In genomic region chr3:53588122-53588521, GRCh38 we compare ENCODE assay signal across 20 cellular contexts.
"Had no signal": no experiment of that assay in that cellular context is flagged by ENCODE, and none has a peak within 500 bp of the region (broad histone marks: within the 10 kb centered on the region; RNA-seq: fewer than 3 reads in every experiment).

No MANE protein-coding gene starts in this region.

- DNase-seq: activated CD4-positive, alpha-beta T cell treated with anti-CD3 and anti-CD28 coated beads, Interleukin-2, amount 50 U/mL, for 4 hours; activated gamma-delta T cell treated with Interleukin-2 at 50 U/mL for 16 hours; effector memory CD8-positive, alpha-beta T cell; kidney; left ventricle myocardium superior; mesenchymal stem cell; naive thymus-derived CD4-positive, alpha-beta T cell; pancreas; spleen; stimulated activated CD8-positive, alpha-beta memory T cell treated with anti-CD3 and anti-CD28 coated beads, Interleukin-4, amount 100 ng/mL, for 48 hours; stimulated activated naive CD4-positive, alpha-beta T cell treated with Interleukin-2 at 50 U/mL for 16 hours; T-helper 17 cell; tibial artery; uterus had no signal

- H3K27ac Mint-ChIP-seq: activated naive CD4-positive, alpha-beta T cell treated with anti-CD3 and anti-CD28 coated beads, Interleukin-2, amount 50 U/mL, for 72 hours; activated T-helper 1 cell treated with anti-CD3 and anti-CD28 coated beads, Interleukin-12 subunit alpha, Interleukin-12 subunit beta, Interleukin-2, Interleukin-4 antibody, amounts not matched to agents 30 ng/mL and 10 ng/mL and 1 ng/mL, durations not matched to agents 14 hours and 24 hours and 36 hours; effector memory CD8-positive, alpha-beta T cell; T-helper 17 cell had no signal

- H3K36me3 Mint-ChIP-seq: activated naive CD4-positive, alpha-beta T cell treated with anti-CD3 and anti-CD28 coated beads, Interleukin-2, amount 50 U/mL, for 72 hours; naive thymus-derived CD4-positive, alpha-beta T cell had no signal

- H3K4me3 ChIP-seq: adrenal gland, pancreas, spleen, tibial artery, uterus had no signal

- ATAC-seq: activated naive CD4-positive, alpha-beta T cell treated with anti-CD3 and anti-CD28 coated beads, Interleukin-2, amount 50 U/mL, for 72 hours; effector memory CD8-positive, alpha-beta T cell; left ventricle myocardium superior; naive thymus-derived CD4-positive, alpha-beta T cell; pancreas; sciatic nerve; T-helper 17 cell had no signal

- H3K4me3 Mint-ChIP-seq: activated T-helper 1 cell treated with anti-CD3 and anti-CD28 coated beads, Interleukin-12 subunit alpha, Interleukin-12 subunit beta, Interleukin-2, Interleukin-4 antibody, amounts not matched to agents 30 ng/mL and 10 ng/mL and 1 ng/mL, durations not matched to agents 14 hours and 24 hours and 36 hours; effector memory CD8-positive, alpha-beta T cell; naive thymus-derived CD4-positive, alpha-beta T cell; T-helper 17 cell had no signal

- H3K27ac ChIP-seq: adrenal gland, neutrophil, pancreas, spleen, tibial artery, uterus, VCaP had no signal

- H3K27me3 ChIP-seq: adrenal gland, pancreas, spleen, tibial artery, uterus had no signal

- H3K9me3 Mint-ChIP-seq: activated naive CD4-positive, alpha-beta T cell treated with anti-CD3 and anti-CD28 coated beads, Interleukin-2, amount 50 U/mL, for 72 hours; activated T-helper 1 cell treated with anti-CD3 and anti-CD28 coated beads, Interleukin-12 subunit alpha, Interleukin-12 subunit beta, Interleukin-2, Interleukin-4 antibody, amounts not matched to agents 30 ng/mL and 10 ng/mL and 1 ng/mL, durations not matched to agents 14 hours and 24 hours and 36 hours; effector memory CD8-positive, alpha-beta T cell had no signal

- H3K9me3 ChIP-seq: adrenal gland, neutrophil, pancreas, spleen, tibial artery, uterus had no signal

- H3K36me3 ChIP-seq: adrenal gland, neutrophil, pancreas, spleen, tibial artery, uterus had no signal

- H3K4me1 ChIP-seq: pancreas, tibial artery, uterus had no signal

- H3K4me1 Mint-ChIP-seq: T-helper 17 cell had no signal
